13 cellular contexts compared by ENCODE assay signal in the genomic region with DNA sequence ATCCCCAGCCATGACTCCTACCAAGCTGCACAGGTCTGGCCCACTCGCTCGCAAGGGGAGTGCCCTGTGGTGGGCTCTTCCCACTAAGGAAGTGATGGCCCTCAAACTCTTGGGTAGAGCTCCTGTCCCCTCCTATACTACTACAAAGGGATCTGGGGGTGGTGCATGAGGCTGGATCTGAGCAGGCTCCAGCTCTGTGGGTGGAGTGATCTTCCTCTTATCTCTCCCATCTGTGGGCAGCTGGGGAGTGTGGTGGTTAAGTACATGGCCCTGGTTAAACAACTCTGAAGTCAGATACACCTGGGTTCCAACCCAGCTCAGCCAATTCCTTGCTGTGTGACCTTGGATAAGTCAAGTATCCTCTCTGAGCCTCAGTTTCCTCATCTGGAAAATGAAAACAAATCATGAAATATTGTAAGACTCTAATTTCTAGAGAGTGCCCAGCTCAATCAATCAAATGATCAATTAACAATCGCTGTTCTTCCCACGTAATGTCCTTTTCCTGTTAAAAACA. TPM values are rescaled to one million over a fixed set of nuclear protein-coding genes. Genes with fewer than 3 reads are reported as not detected.
DNase-seq lines count a peak whose midpoint lies in the region; ATAC-seq and TF ChIP-seq lines count a peak whose summit lies in the region.
"Had no signal": no experiment of that assay in that cellular context is flagged by ENCODE, and none has a peak within 500 bp of the region (broad histone marks: within the 10 kb centered on the region; RNA-seq: fewer than 3 reads in every experiment).

No MANE protein-coding gene starts in this region.

- H3K9me3 ChIP-seq in PC-9 (ENCODE audit: insufficient read depth, low read depth), result no peaks in the 10 kb centered on the region
- H3K9me3 ChIP-seq in Caco-2, result no peaks in the 10 kb centered on the region
- H3K9me3 ChIP-seq: upper lobe of left lung had no signal

- H4K20me1 ChIP-seq in PC-9 (ENCODE audit: insufficient read depth), result no peaks in the 10 kb centered on the region

- POLR2A ChIA-PET in PC-9 (lab: Charles Lee; ENCODE audit: unreplicated experiment), result interaction anchor here (0.5 to 0.6 kb wide), 3 partner anchors 14 to 459 kb away, joined by 3 to 11 read pairs (median 5); no protein-coding TSS in a partner anchor
- POLR2A ChIA-PET in Caco-2 (lab: Charles Lee), result interaction anchor here (0.8 kb wide), 1 partner anchor 18 kb away, joined by 4 read pairs; no protein-coding TSS in a partner anchor

- H3K4me3 ChIP-seq in PC-9, result no peak overlapping the region
- H3K4me3 ChIP-seq in Caco-2 (ENCODE audit: low read depth, low read length), result no peak overlapping the region
- H3K4me3 ChIP-seq: upper lobe of left lung had no signal

- H3K4me1 ChIP-seq in PC-9 (replicated peaks; ENCODE audit: insufficient read depth) (peaks cover 43% of the 10 kb centered on the region), Caco-2 (no peaks in the 10 kb centered on the region)

- no peaks in the 10 kb centered on the region for H3K9me2 ChIP-seq in PC-9 (ENCODE audit: insufficient read depth)

- no TSS peak for BruUV-seq in PC-9 (replicated peaks; lab: Mats Ljungman, UMichigan)
- no TSS peak for BruUV-seq in Caco-2 (replicated peaks; lab: Mats Ljungman, UMichigan)

- H3K27me3 ChIP-seq in PC-9 (ENCODE audit: insufficient read depth, low read depth) (no peaks in the 10 kb centered on the region), Caco-2 (replicated peaks; ENCODE audit: control insufficient read depth, insufficient read depth, low read length) (no peaks in the 10 kb centered on the region)
- H3K27me3 ChIP-seq: upper lobe of left lung had no signal

- intact Hi-C loops in PC-9 (cut with micrococcal nuclease; ENCODE audit: unreplicated experiment), result no loop called here
- intact Hi-C loops in activated T-helper 2 cell treated with anti-CD3 and anti-CD28 coated beads, Interferon-gamma antibody, Interleukin-2, Interleukin-4, amounts not matched to agents 10 μg/mL and 5 μg/mL and 100 μg/mL, durations not matched to agents 14 hours and 24 hours and 36 hours (cut with micrococcal nuclease), result loop anchor here (1.0 kb wide), 1 partner anchor 29 kb away; no protein-coding TSS in a partner anchor
- intact Hi-C loops in Caco-2 (cut with micrococcal nuclease; ENCODE audit: unreplicated experiment), result no loop called here

- H3K79me2 ChIP-seq in PC-9 (ENCODE audit: low read depth), result 0 out of 2 replicates have a peak, but pooled peaks cover 2% of the 10 kb centered on the region

- H3K27ac Mint-ChIP-seq in activated T-helper 2 cell treated with anti-CD3 and anti-CD28 coated beads, Interferon-gamma antibody, Interleukin-2, Interleukin-4, amounts not matched to agents 10 μg/mL and 5 μg/mL and 100 μg/mL, durations not matched to agents 14 hours and 24 hours and 36 hours, result peak overlapping the region; percentile 78
- peak overlapping the region; percentile 47 for H3K27ac Mint-ChIP-seq in stimulated activated memory B cell treated with anti-CD40 and anti-IgM and Interleukin-4, amounts not matched to agents 10 μg/mL and 1 μg/mL and 100 μg/mL, for 72 hours
- H3K27ac Mint-ChIP-seq in Caco-2 (ENCODE audit: unreplicated experiment), result no peak overlapping the region

- CTCF ChIA-PET in PC-9 (lab: Charles Lee), result interaction anchor here (0.6 to 1.0 kb wide), 2 partner anchors 18 to 28 kb away, joined by 3 read pairs; partner anchors contain the start of gene DDIT4
- CTCF ChIA-PET in Caco-2 (lab: Charles Lee), result interaction anchor here (1.0 kb wide), 1 partner anchor 242 kb away, joined by 3 read pairs; no protein-coding TSS in a partner anchor

- H3K4me1 Mint-ChIP-seq in activated T-helper 2 cell treated with anti-CD3 and anti-CD28 coated beads, Interferon-gamma antibody, Interleukin-2, Interleukin-4, amounts not matched to agents 10 μg/mL and 5 μg/mL and 100 μg/mL, durations not matched to agents 14 hours and 24 hours and 36 hours (ENCODE audit: low read depth), result peaks cover 54% of the 10 kb centered on the region
- H3K4me1 Mint-ChIP-seq in stimulated activated memory B cell treated with anti-CD40 and anti-IgM and Interleukin-4, amounts not matched to agents 10 μg/mL and 1 μg/mL and 100 μg/mL, for 72 hours, result peaks cover 56% of the 10 kb centered on the region
- peaks cover 18% of the 10 kb centered on the region for H3K4me1 Mint-ChIP-seq in Caco-2 (ENCODE audit: low read depth, unreplicated experiment)

- H3K4me3 Mint-ChIP-seq in activated T-helper 2 cell treated with anti-CD3 and anti-CD28 coated beads, Interferon-gamma antibody, Interleukin-2, Interleukin-4, amounts not matched to agents 10 μg/mL and 5 μg/mL and 100 μg/mL, durations not matched to agents 14 hours and 24 hours and 36 hours (ENCODE audit: low read depth), result no peak overlapping the region
- H3K4me3 Mint-ChIP-seq in stimulated activated memory B cell treated with anti-CD40 and anti-IgM and Interleukin-4, amounts not matched to agents 10 μg/mL and 1 μg/mL and 100 μg/mL, for 72 hours, result no peak overlapping the region
- no peak overlapping the region for H3K4me3 Mint-ChIP-seq in Caco-2 (ENCODE audit: unreplicated experiment)

- H3K36me3 Mint-ChIP-seq in activated T-helper 2 cell treated with anti-CD3 and anti-CD28 coated beads, Interferon-gamma antibody, Interleukin-2, Interleukin-4, amounts not matched to agents 10 μg/mL and 5 μg/mL and 100 μg/mL, durations not matched to agents 14 hours and 24 hours and 36 hours (ENCODE audit: low read depth), result no peaks in the 10 kb centered on the region
- no peaks in the 10 kb centered on the region for H3K36me3 Mint-ChIP-seq in stimulated activated memory B cell treated with anti-CD40 and anti-IgM and Interleukin-4, amounts not matched to agents 10 μg/mL and 1 μg/mL and 100 μg/mL, for 72 hours
- no peaks in the 10 kb centered on the region for H3K36me3 Mint-ChIP-seq in Caco-2 (ENCODE audit: insufficient read depth, unreplicated experiment)

- peaks cover 36% of the 10 kb centered on the region for H3F3A ChIP-seq in PC-9 (ENCODE audit: insufficient read depth, low read depth)

- H3K9me3 Mint-ChIP-seq in activated T-helper 2 cell treated with anti-CD3 and anti-CD28 coated beads, Interferon-gamma antibody, Interleukin-2, Interleukin-4, amounts not matched to agents 10 μg/mL and 5 μg/mL and 100 μg/mL, durations not matched to agents 14 hours and 24 hours and 36 hours, result no peaks in the 10 kb centered on the region
- no peaks in the 10 kb centered on the region for H3K9me3 Mint-ChIP-seq in stimulated activated memory B cell treated with anti-CD40 and anti-IgM and Interleukin-4, amounts not matched to agents 10 μg/mL and 1 μg/mL and 100 μg/mL, for 72 hours
- H3K9me3 Mint-ChIP-seq in Caco-2 (ENCODE audit: unreplicated experiment), result no peaks in the 10 kb centered on the region

- peak; percentile 40 for DNase-seq in activated T-cell treated with anti-CD3 and anti-CD28 coated beads for 48 hours (ENCODE audit: low read depth)
- no peak for DNase-seq in activated T-cell treated with anti-CD3 and anti-CD28 coated beads for 4 hours
- peak in 1 of 2 experiments; percentile 55 for DNase-seq in PC-9
- peak; percentile 63 for DNase-seq in activated T-helper 2 cell treated with anti-CD3 and anti-CD28 coated beads, Interferon-gamma antibody, Interleukin-2, Interleukin-4, amounts not matched to agents 10 μg/mL and 5 μg/mL and 100 μg/mL, durations not matched to agents 14 hours and 24 hours and 36 hours (ENCODE audit: low spot score)
- DNase-seq in Caco-2, result no peak
- DNase-seq: activated gamma-delta T cell, NCI-H187, T1000, upper lobe of left lung had no signal

- no peak for ATAC-seq in stimulated activated memory B cell treated with anti-CD40 and anti-IgM and Interleukin-4, amounts not matched to agents 10 μg/mL and 1 μg/mL and 100 μg/mL, for 72 hours
- no peak for ATAC-seq in GM21825 (IDR thresholded peaks at IDR 0.05; ENCODE audit: unreplicated experiment)
- no peak for ATAC-seq in GM18873 (IDR thresholded peaks at IDR 0.05; ENCODE audit: low FRiP score, unreplicated experiment)
- ATAC-seq: right cardiac atrium had no signal

- peak overlapping the region; percentile 93; the same call in 1 of the 2 replicates for H3K27ac ChIP-seq in PC-9
- H3K27ac ChIP-seq: upper lobe of left lung had no signal

- no peaks in the 10 kb centered on the region for H3K27me3 Mint-ChIP-seq in activated T-helper 2 cell treated with anti-CD3 and anti-CD28 coated beads, Interferon-gamma antibody, Interleukin-2, Interleukin-4, amounts not matched to agents 10 μg/mL and 5 μg/mL and 100 μg/mL, durations not matched to agents 14 hours and 24 hours and 36 hours (ENCODE audit: low read depth)
- H3K27me3 Mint-ChIP-seq in stimulated activated memory B cell treated with anti-CD40 and anti-IgM and Interleukin-4, amounts not matched to agents 10 μg/mL and 1 μg/mL and 100 μg/mL, for 72 hours, result no peaks in the 10 kb centered on the region
- H3K27me3 Mint-ChIP-seq in Caco-2 (ENCODE audit: insufficient read depth, unreplicated experiment), result no peaks in the 10 kb centered on the region

- no peak overlapping the region for H2AFZ ChIP-seq in PC-9

- H3K36me3 ChIP-seq in PC-9 (ENCODE audit: low read depth), result no peaks in the 10 kb centered on the region
- no peaks in the 10 kb centered on the region for H3K36me3 ChIP-seq in Caco-2 (ENCODE audit: control insufficient read depth, insufficient read depth, low read length)
- H3K36me3 ChIP-seq: upper lobe of left lung had no signal

- no peak overlapping the region for H3K4me2 ChIP-seq in PC-9

- TF ChIP-seq CTCF in PC-9 (conservative IDR thresholded peaks at IDR 0.05) (no peak), Caco-2 (IDR thresholded peaks at IDR 0.05; ENCODE audit: insufficient read depth in 1 of 2, low read depth in 1 of 2, low read length in 1 of 2, severe bottlenecking in 1 of 2, unreplicated experiment in 1 of 2) (no peak)

RNA-seq across cellular contexts. Expression of gene DDIT4, which starts 17.4 kb away (rescaled TPM):
- total RNA-seq in PC-9 (2021) (178 and 212 TPM in 2 replicates), Caco-2 (2022) (152 and 155 TPM in 2 replicates)
- total RNA-seq in activated T-helper 2 cell treated with anti-CD3 and anti-CD28 coated beads, Interferon-gamma antibody, Interleukin-2, Interleukin-4, amounts not matched to agents 10 μg/mL and 5 μg/mL and 100 μg/mL, durations not matched to agents 14 hours and 24 hours and 36 hours, result 543 and 569 TPM in 2 replicates

Comparison
In these comparisons a context has a peak if more than half of its experiments do, and no peak if none do; other contexts are left out.
1. DNase-seq: peak in activated T-cell treated with anti-CD3 and anti-CD28 coated beads for 48 hours (single experiment) and activated T-helper 2 cell treated with anti-CD3 and anti-CD28 coated beads, Interferon-gamma antibody, Interleukin-2, Interleukin-4, amounts not matched to agents 10 μg/mL and 5 μg/mL and 100 μg/mL, durations not matched to agents 14 hours and 24 hours and 36 hours (single experiment); none in activated T-cell treated with anti-CD3 and anti-CD28 coated beads for 4 hours (single experiment) and Caco-2 (0 of 2).